In the genomic region with DNA sequence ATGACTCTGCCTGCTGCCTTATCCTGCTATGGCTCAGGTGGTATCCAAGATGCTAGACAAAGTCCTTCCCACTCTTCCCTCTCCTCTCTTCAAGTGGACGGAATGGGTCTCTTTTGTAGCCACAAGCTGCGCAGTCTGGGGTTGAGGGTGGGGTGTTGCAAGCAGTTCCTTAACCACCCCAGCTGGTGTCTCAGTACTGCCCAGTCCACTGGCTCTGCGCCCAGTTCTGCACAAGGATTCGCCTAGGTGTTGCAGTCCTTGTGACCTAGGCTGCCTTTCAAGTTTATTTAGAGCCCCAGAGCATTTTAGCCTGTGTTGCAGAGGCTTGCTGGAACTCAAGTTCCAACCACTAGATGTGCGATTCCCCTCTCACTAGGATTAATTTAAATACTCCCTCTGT, we compare ENCODE assay signal across 1 cellular context.
TF ChIP-seq lines count a peak whose summit lies in the region.

No MANE protein-coding gene starts in this region.

TF ChIP-seq in HepG2, 621 proteins besides CTCF, POLR2A, EP300 and RAD21 (continued from another document):
- TF ChIP-seq, protein P1, sequence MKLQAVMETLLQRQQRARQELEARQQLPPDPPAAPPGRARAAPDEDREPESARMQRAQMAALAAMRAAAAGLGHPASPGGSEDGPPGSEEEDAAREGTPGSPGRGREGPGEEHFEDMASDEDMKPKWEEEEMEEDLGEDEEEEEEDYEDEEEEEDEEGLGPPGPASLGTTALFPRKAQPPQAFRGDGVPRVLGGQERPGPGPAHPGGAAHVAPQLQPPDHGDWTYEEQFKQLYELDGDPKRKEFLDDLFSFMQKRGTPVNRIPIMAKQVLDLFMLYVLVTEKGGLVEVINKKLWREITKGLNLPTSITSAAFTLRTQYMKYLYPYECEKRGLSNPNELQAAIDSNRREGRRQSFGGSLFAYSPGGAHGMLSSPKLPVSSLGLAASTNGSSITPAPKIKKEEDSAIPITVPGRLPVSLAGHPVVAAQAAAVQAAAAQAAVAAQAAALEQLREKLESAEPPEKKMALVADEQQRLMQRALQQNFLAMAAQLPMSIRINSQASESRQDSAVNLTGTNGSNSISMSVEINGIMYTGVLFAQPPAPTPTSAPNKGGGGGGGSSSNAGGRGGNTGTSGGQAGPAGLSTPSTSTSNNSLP (IDR thresholded peaks at IDR 0.05; ENCODE audit: low read depth, low read length) = no peak
TF ChIP-seq in HepG2: peak in this region for 0.
